10 cellular contexts compared by ENCODE assay signal in the genomic region with DNA sequence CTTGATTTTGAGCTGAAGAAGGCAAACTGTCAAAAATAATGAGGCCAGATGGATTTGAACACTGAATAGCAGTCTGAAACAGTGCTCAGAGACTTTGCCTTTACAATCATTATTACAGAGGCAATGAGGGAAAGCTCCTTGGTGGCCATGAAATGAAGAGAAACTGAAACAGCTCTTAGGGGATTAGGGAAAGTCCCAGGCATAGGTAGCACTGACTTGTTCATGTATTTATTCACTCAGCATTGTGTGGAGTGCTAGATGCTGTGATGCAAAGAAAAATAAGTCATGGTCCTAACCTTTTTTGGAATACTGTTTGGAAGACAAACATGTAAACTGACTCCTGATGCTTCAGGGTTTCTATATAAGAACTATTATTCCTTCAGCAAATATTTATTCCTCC.
A peak's percentile ranks its signal among the peaks of the same experiment; 100 is the strongest.
DNase-seq lines count a peak whose midpoint lies in the region; ATAC-seq, FAIRE-seq and TF ChIP-seq lines count a peak whose summit lies in the region.
"Had no signal": no experiment of that assay in that cellular context is flagged by ENCODE, and none has a peak within 500 bp of the region (broad histone marks: within the 10 kb centered on the region; RNA-seq: fewer than 3 reads in every experiment).

No MANE protein-coding gene starts in this region.

- no peak overlapping the region for H3K9ac ChIP-seq in PC-3 (ENCODE audit: low read length)
- H3K9ac ChIP-seq: GM23248 had no signal

- BruUV-seq in PC-3 (replicated peaks; lab: Mats Ljungman, UMichigan): no TSS peak

- no peaks in the 10 kb centered on the region for H3K9me3 ChIP-seq in PC-3 (ENCODE audit: low read length)

- ATAC-seq in HG02763 (IDR thresholded peaks at IDR 0.05; ENCODE audit: unreplicated experiment) (peak; percentile 96), PC-3 (peak; percentile 83)

- H4K20me1 ChIP-seq in PC-3 (ENCODE audit: low read length): no peaks in the 10 kb centered on the region

- H3K4me1 ChIP-seq in PC-3 (ENCODE audit: insufficient read depth, low read length): no peaks in the 10 kb centered on the region

- TF ChIP-seq CTCF in PC-3 (conservative IDR thresholded peaks at IDR 0.05; ENCODE audit: low read depth, low read length): no peak

- no peaks in the 10 kb centered on the region for H3K9me2 ChIP-seq in PC-3 (replicated peaks; ENCODE audit: low read length)

- DNase-seq in stimulated activated CD4-positive, alpha-beta T cell treated with anti-CD3 and anti-CD28 coated beads, Interleukin-4, amount 100 ng/mL, for 24 hours: peak; percentile 11
- no peak for DNase-seq in stimulated activated CD4-positive, alpha-beta T cell treated with anti-CD3 and anti-CD28 coated beads, Interleukin-2, amount 100 ng/mL, for 24 hours
- peak; percentile 7 for DNase-seq in PC-3
- no peak for DNase-seq in urothelium cell line (ENCODE audit: low spot score)
- no peak for DNase-seq in effector CD8-positive, alpha-beta T cell (lab: John Stamatoyannopoulos, UW)
- DNase-seq in NCI-H2227 (lab: John Stamatoyannopoulos, UW; ENCODE audit: unreplicated experiment): no peak
- no peak for DNase-seq in SKM-1 (lab: John Stamatoyannopoulos, UW; ENCODE audit: unreplicated experiment)
- DNase-seq: aorta, GM23248 had no signal

- H3K4me3 ChIP-seq in PC-3 (ENCODE audit: low read length): no peak overlapping the region
- H3K4me3 ChIP-seq: GM23248 had no signal

- no peak overlapping the region for H2AFZ ChIP-seq in PC-3 (ENCODE audit: low read length)
- H2AFZ ChIP-seq: GM23248 had no signal

- H3F3A ChIP-seq in PC-3 (ENCODE audit: low read length, unreplicated experiment): no peaks in the 10 kb centered on the region

- peak; percentile 56 for FAIRE-seq in urothelium cell line (lab: Jason Lieb, UNC)

- H3K4me2 ChIP-seq in PC-3 (ENCODE audit: low read length): no peak overlapping the region

- intact Hi-C loops in PC-3 (cut with micrococcal nuclease): loop anchor here (10.0 kb wide), 1 partner anchor 317 kb away; a partner anchor contains a TSS

- POLR2A ChIA-PET in PC-3 (lab: Charles Lee; ENCODE audit: unreplicated experiment): no interaction called here

- CTCF ChIA-PET in PC-3 (lab: Charles Lee): no interaction called here

- no peaks in the 10 kb centered on the region for H3K27me3 ChIP-seq in PC-3 (ENCODE audit: low read length)

- H3K36me3 ChIP-seq in PC-3 (ENCODE audit: low read depth, low read length): peaks cover 14% of the 10 kb centered on the region; the same call in 1 of the 2 replicates

- H3K79me2 ChIP-seq in PC-3 (ENCODE audit: low read length): no peaks in the 10 kb centered on the region

- H3K27ac ChIP-seq in PC-3 (ENCODE audit: low read length): no peak overlapping the region
- H3K27ac ChIP-seq: GM23248 had no signal

Comparison
In these comparisons a context has a peak if more than half of its experiments do, and no peak if none do; other contexts are left out.
1. DNase-seq: peak in stimulated activated CD4-positive, alpha-beta T cell treated with anti-CD3 and anti-CD28 coated beads, Interleukin-4, amount 100 ng/mL, for 24 hours (single experiment) and PC-3 (single experiment); none in stimulated activated CD4-positive, alpha-beta T cell treated with anti-CD3 and anti-CD28 coated beads, Interleukin-2, amount 100 ng/mL, for 24 hours (0 of 2), urothelium cell line (single experiment), effector CD8-positive, alpha-beta T cell (single experiment), NCI-H2227 (single experiment) and SKM-1 (single experiment).